ENCODE assay signal across 21 cellular contexts in genomic region chr15:87577336-87577735, GRCh38.
DNase-seq lines count a peak whose midpoint lies in the region; ATAC-seq and TF ChIP-seq lines count a peak whose summit lies in the region.
"Had no signal": no experiment of that assay in that cellular context is flagged by ENCODE, and none has a peak within 500 bp of the region (broad histone marks: within the 10 kb centered on the region; RNA-seq: fewer than 3 reads in every experiment).

No MANE protein-coding gene starts in this region.

- no peak overlapping the region for H3K27ac Mint-ChIP-seq in activated CD8-positive, alpha-beta T cell treated with anti-CD3 and anti-CD28 coated beads for 36 hours
- H3K27ac Mint-ChIP-seq: CD14-positive monocyte; CD4-positive, alpha-beta memory T cell; CD4-positive, CD25-positive, alpha-beta regulatory T cell; CD8-positive, alpha-beta memory T cell had no signal

- ATAC-seq in HG03457 (IDR thresholded peaks at IDR 0.05; ENCODE audit: unreplicated experiment), result no peak
- ATAC-seq in activated CD8-positive, alpha-beta T cell treated with anti-CD3 and anti-CD28 coated beads for 36 hours, result no peak

- DNase-seq in RPMI8226 (peak; percentile 59), SK-MEL-5 (ENCODE audit: low read depth, low spot score) (peak; percentile 51), epithelial cell of esophagus (ENCODE audit: low read depth) (peak; percentile 15), DMS53 treated with DMSO at 0.1 percent for 48 hours (lab: John Stamatoyannopoulos, UW; ENCODE audit: unreplicated experiment) (no peak)
- DNase-seq in activated CD8-positive, alpha-beta T cell treated with anti-CD3 and anti-CD28 coated beads for 36 hours, result no peak
- DNase-seq: 8988T; ACHN; BE2C; C1 segment of cervical spinal cord; CD4-positive, alpha-beta memory T cell; CD4-positive, CD25-positive, alpha-beta regulatory T cell; CD8-positive, alpha-beta memory T cell; COR-L47; DMS 273 treated with DMSO at 0.1 percent for 48 hours; DMS153; DMS53; DMS79 treated with DMSO at 0.1 percent for 48 hours; GF-D8 had no signal

- intact Hi-C loops in activated CD8-positive, alpha-beta T cell treated with anti-CD3 and anti-CD28 coated beads for 36 hours (cut with micrococcal nuclease), result no loop called here

- no peaks in the 10 kb centered on the region for H3K4me1 Mint-ChIP-seq in activated CD8-positive, alpha-beta T cell treated with anti-CD3 and anti-CD28 coated beads for 36 hours (ENCODE audit: low read depth)
- H3K4me1 Mint-ChIP-seq: CD14-positive monocyte; CD4-positive, alpha-beta memory T cell; CD4-positive, CD25-positive, alpha-beta regulatory T cell; CD8-positive, alpha-beta memory T cell had no signal

- H3K27me3 Mint-ChIP-seq in activated CD8-positive, alpha-beta T cell treated with anti-CD3 and anti-CD28 coated beads for 36 hours, result no peaks in the 10 kb centered on the region
- H3K27me3 Mint-ChIP-seq: CD4-positive, alpha-beta memory T cell; CD4-positive, CD25-positive, alpha-beta regulatory T cell had no signal

- H3K4me3 Mint-ChIP-seq in activated CD8-positive, alpha-beta T cell treated with anti-CD3 and anti-CD28 coated beads for 36 hours, result no peak overlapping the region
- H3K4me3 Mint-ChIP-seq: CD14-positive monocyte; CD4-positive, alpha-beta memory T cell; CD4-positive, CD25-positive, alpha-beta regulatory T cell; CD8-positive, alpha-beta memory T cell had no signal

- TF ChIP-seq CTCF in epithelial cell of esophagus (IDR thresholded peaks at IDR 0.05; ENCODE audit: insufficient read depth, low read depth, low read length, missing control alignments), result no peak
- no peak for TF ChIP-seq CTCF in activated CD8-positive, alpha-beta T cell treated with anti-CD3 and anti-CD28 coated beads for 36 hours (IDR thresholded peaks at IDR 0.05)

- no peak overlapping the region for H3K4me3 ChIP-seq in epithelial cell of esophagus (ENCODE audit: low read length)
- H3K4me3 ChIP-seq: BLaER1 had no signal

- in situ Hi-C loops in SK-MEL-5 (cut with HindIII; ENCODE audit: low pct_unique_long_range_greater_than_20kb, low sequenced_read_pairs), result no loop called here

- POLR2A ChIA-PET in activated CD8-positive, alpha-beta T cell treated with anti-CD3 and anti-CD28 coated beads for 36 hours (lab: Charles Lee), result no interaction called here

- CTCF ChIA-PET in activated CD8-positive, alpha-beta T cell treated with anti-CD3 and anti-CD28 coated beads for 36 hours (lab: Charles Lee), result no interaction called here

- no peaks in the 10 kb centered on the region for H3K9me3 Mint-ChIP-seq in activated CD8-positive, alpha-beta T cell treated with anti-CD3 and anti-CD28 coated beads for 36 hours
- H3K9me3 Mint-ChIP-seq: CD4-positive, alpha-beta memory T cell had no signal

- H3K36me3 Mint-ChIP-seq in activated CD8-positive, alpha-beta T cell treated with anti-CD3 and anti-CD28 coated beads for 36 hours (ENCODE audit: low read depth), result no peaks in the 10 kb centered on the region
- H3K36me3 Mint-ChIP-seq: CD14-positive monocyte; CD4-positive, alpha-beta memory T cell; CD4-positive, CD25-positive, alpha-beta regulatory T cell; CD8-positive, alpha-beta memory T cell had no signal

Comparison
In these comparisons a context has a peak if more than half of its experiments do, and no peak if none do; other contexts are left out.
1. DNase-seq: peak in RPMI8226 (single experiment), SK-MEL-5 (single experiment) and epithelial cell of esophagus (single experiment); none in DMS53 treated with DMSO at 0.1 percent for 48 hours (single experiment) and activated CD8-positive, alpha-beta T cell treated with anti-CD3 and anti-CD28 coated beads for 36 hours (single experiment).